8 cellular contexts compared by ENCODE assay signal in genomic region chr2:178523596-178524134, GRCh38. TPM values are rescaled to one million over a fixed set of nuclear protein-coding genes. Genes with fewer than 3 reads are reported as not detected.
DNase-seq lines count a peak whose midpoint lies in the region; ATAC-seq, FAIRE-seq and TF ChIP-seq lines count a peak whose summit lies in the region.

No MANE protein-coding gene starts in this region.

- H3K9me3 ChIP-seq in mesenchymal stem cell (ENCODE audit: control insufficient read depth, low read length), result no peaks in the 10 kb centered on the region

- no peak overlapping the region for H2BK5ac ChIP-seq in mesenchymal stem cell (ENCODE audit: low read depth, low read length, poor library complexity, severe bottlenecking)

- H3K27me3 ChIP-seq in bronchial epithelial cell (ENCODE audit: control insufficient read depth, insufficient read depth, low read length) (no peaks in the 10 kb centered on the region), mesenchymal stem cell (ENCODE audit: control insufficient read depth in 1 of 2, insufficient read depth in 1 of 2, low read length in 2 of 2) (no peaks in the 10 kb centered on the region)

- no peak overlapping the region for H4K8ac ChIP-seq in mesenchymal stem cell (ENCODE audit: low read length)

- peak overlapping the region; percentile 79 for H2AK5ac ChIP-seq in mesenchymal stem cell (ENCODE audit: low read length, severe bottlenecking)

- DNase-seq in GM12865 (ENCODE audit: low read depth) (no peak), bronchial epithelial cell (ENCODE audit: low read depth) (no peak), mesenchymal stem cell (peak; percentile 14), COLO668 (lab: John Stamatoyannopoulos, UW; ENCODE audit: unreplicated experiment) (no peak), NCI-H2196 treated with DMSO at 0.1 percent for 48 hours (lab: John Stamatoyannopoulos, UW; ENCODE audit: unreplicated experiment) (no peak)

- no peak overlapping the region for H3K23ac ChIP-seq in mesenchymal stem cell (ENCODE audit: low read length in 2 of 2)

- H3K79me1 ChIP-seq in mesenchymal stem cell (replicated peaks; ENCODE audit: low read length, poor library complexity, severe bottlenecking), result peaks cover 11% of the 10 kb centered on the region

- H3K4me3 ChIP-seq in GM12865 (ENCODE audit: low read depth, low read length) (peak overlapping the region; percentile 94), bronchial epithelial cell (ENCODE audit: low read depth, low read length) (peak overlapping the region; percentile 61), mesenchymal stem cell (ENCODE audit: insufficient read depth in 1 of 2, low read depth in 1 of 2, low read length in 2 of 2) (peak overlapping the region; percentile 77 to 89)

- peaks cover 2% of the 10 kb centered on the region for H3K4me1 ChIP-seq in mesenchymal stem cell (ENCODE audit: control insufficient read depth, insufficient read depth, low read depth, low read length)

- H3K9ac ChIP-seq in mesenchymal stem cell (ENCODE audit: low read length), result peak overlapping the region; percentile 92

- peak overlapping the region; percentile 8 for H2BK120ac ChIP-seq in mesenchymal stem cell (ENCODE audit: low read depth, low read length)

- 76% methylated on average over 8 of the region's 8 CpGs for WGBS in mesenchymal stem cell

- no peak overlapping the region for H3K27ac ChIP-seq in mesenchymal stem cell (ENCODE audit: low read length, poor library complexity, severe bottlenecking)

- peak overlapping the region; percentile 96 for H3K4me2 ChIP-seq in mesenchymal stem cell (ENCODE audit: low read length, poor library complexity, severe bottlenecking)

- H3K14ac ChIP-seq in mesenchymal stem cell (ENCODE audit: low read length in 2 of 2), result no peak overlapping the region

- H2BK15ac ChIP-seq in mesenchymal stem cell (ENCODE audit: low read depth, poor library complexity, severe bottlenecking), result no peak overlapping the region

- TF ChIP-seq CTCF in GM12865 (IDR thresholded peaks at IDR 0.05; ENCODE audit: insufficient read depth, low read depth, low read length, missing control alignments), result no peak
- TF ChIP-seq CTCF in bronchial epithelial cell (IDR thresholded peaks at IDR 0.05; ENCODE audit: insufficient read depth, low read length, severe bottlenecking), result no peak

- H3K18ac ChIP-seq in mesenchymal stem cell (ENCODE audit: low read depth in 1 of 2, low read length in 2 of 2), result no peak overlapping the region

- H3K36me3 ChIP-seq in bronchial epithelial cell (ENCODE audit: control insufficient read depth, insufficient read depth, low read length), result no peaks in the 10 kb centered on the region
- peaks cover under 1 to 3% of the 10 kb centered on the region in 2 experiments for H3K36me3 ChIP-seq in mesenchymal stem cell (ENCODE audit: control insufficient read depth in 1 of 2, insufficient read depth in 2 of 2, low read depth in 1 of 2, low read length in 2 of 2)

- no peak for FAIRE-seq in bronchial epithelial cell (lab: Jason Lieb, UNC)

- H2BK12ac ChIP-seq in mesenchymal stem cell (ENCODE audit: low read length in 2 of 2), result no peak overlapping the region

- no peak overlapping the region for H4K91ac ChIP-seq in mesenchymal stem cell (ENCODE audit: low read length)

- ATAC-seq in HG03432 (IDR thresholded peaks at IDR 0.05; ENCODE audit: unreplicated experiment) (peak; percentile 14), HG03520 (IDR thresholded peaks at IDR 0.05; ENCODE audit: unreplicated experiment) (no peak), GM21390 (IDR thresholded peaks at IDR 0.05; ENCODE audit: unreplicated experiment) (no peak)

- H3K4ac ChIP-seq in mesenchymal stem cell (ENCODE audit: low read depth in 1 of 2, low read length in 2 of 2), result peak overlapping the region in 1 of 2 experiments; percentile 67

- no peak overlapping the region for H2AFZ ChIP-seq in mesenchymal stem cell (ENCODE audit: low read depth, low read length)

RNA-seq across cellular contexts. Expression of gene PLEKHA3, which starts 43.4 kb away (rescaled TPM):
- 4.7 and 5.5 TPM in 2 replicates for total RNA-seq in bronchial epithelial cell
- 25.3 TPM for polyA plus RNA-seq in mesenchymal stem cell (2013, experiment 1 of 2)
- 24.5 TPM for polyA plus RNA-seq in mesenchymal stem cell (2013, experiment 2 of 2)

RNA-seq across cellular contexts. Expression of gene FKBP7, which starts 45.3 kb away (rescaled TPM):
- total RNA-seq in bronchial epithelial cell, result 0.64 and 1.3 TPM in 2 replicates
- polyA plus RNA-seq in mesenchymal stem cell (2013, experiment 1 of 2), result 59.2 TPM
- polyA plus RNA-seq in mesenchymal stem cell (2013, experiment 2 of 2), result 62.1 TPM
